Comparison of ENCODE assay signal across 1 cellular context in genomic region chr10:11180228-11180627, GRCh38.
TF ChIP-seq lines count a peak whose summit lies in the region.

No MANE protein-coding gene starts in this region.

TF ChIP-seq in SK-N-SH treated with all-trans-retinoic acid at 6 μM for 48 hours, 23 proteins besides CTCF, POLR2A, EP300 and RAD21 (continued from another document):
- TF ChIP-seq PATZ1 (CRISPR knock-in tag; IDR thresholded peaks at IDR 0.05; ENCODE audit: borderline replicate concordance): no peak
TF ChIP-seq in SK-N-SH treated with all-trans-retinoic acid at 6 μM for 48 hours: peak in this region for 0.
